1 cellular context compared by ENCODE assay signal in genomic region chr7:44305564-44306507, GRCh38.
TF ChIP-seq lines count a peak whose summit lies in the region.

No MANE protein-coding gene starts in this region.

TF ChIP-seq in HepG2, 621 proteins besides CTCF, POLR2A, EP300 and RAD21:
- TF ChIP-seq YEATS2 (CRISPR knock-in tag; IDR thresholded peaks at IDR 0.05; ENCODE audit: borderline replicate concordance): no peak
- TF ChIP-seq ZNF839 (CRISPR knock-in tag; IDR thresholded peaks at IDR 0.05; ENCODE audit: borderline replicate concordance): no peak
- TF ChIP-seq HNRNPH1 (optimal IDR thresholded peaks at IDR 0.05; ENCODE audit: low read depth, low read length): no peak
- no peak for TF ChIP-seq RBAK (CRISPR knock-in tag; IDR thresholded peaks at IDR 0.05)
- no peak for TF ChIP-seq ZNF451 (CRISPR knock-in tag; IDR thresholded peaks at IDR 0.05)
